1 cellular context compared by ENCODE assay signal in genomic region chrX:107574054-107574683, GRCh38.
A peak's percentile ranks its signal among the peaks of the same experiment; 100 is the strongest.
TF ChIP-seq lines count a peak whose summit lies in the region.

No MANE protein-coding gene starts in this region.

TF ChIP-seq in HepG2, 621 proteins besides CTCF, POLR2A, EP300 and RAD21 (continued from another document and continues in another):
- TF ChIP-seq ZNF142 (CRISPR knock-in tag; IDR thresholded peaks at IDR 0.05): no peak
- no peak for TF ChIP-seq PAF1 (CRISPR knock-in tag; IDR thresholded peaks at IDR 0.05)
- no peak for TF ChIP-seq ZFP36 (IDR thresholded peaks at IDR 0.05; ENCODE audit: borderline replicate concordance, low read depth, low read length, partially characterized antibody)
- TF ChIP-seq ZNF335 (CRISPR knock-in tag; IDR thresholded peaks at IDR 0.05): no peak
- TF ChIP-seq POLR2AphosphoS5 (IDR thresholded peaks at IDR 0.05; ENCODE audit: low read depth, low read length): no peak
- TF ChIP-seq GFI1 (CRISPR knock-in tag; IDR thresholded peaks at IDR 0.05; ENCODE audit: borderline replicate concordance): peak; percentile 67; the same call in 1 of the 2 replicates
- no peak for TF ChIP-seq KLF15 (CRISPR knock-in tag; IDR thresholded peaks at IDR 0.05; ENCODE audit: borderline replicate concordance)
- TF ChIP-seq ZFP41 (CRISPR knock-in tag; IDR thresholded peaks at IDR 0.05; ENCODE audit: borderline replicate concordance): no peak
- TF ChIP-seq ZNF577 (CRISPR knock-in tag; IDR thresholded peaks at IDR 0.05; ENCODE audit: borderline replicate concordance, low read depth): no peak
- no peak for TF ChIP-seq ETS1 (CRISPR knock-in tag; IDR thresholded peaks at IDR 0.05)
- peak; percentile 88 for TF ChIP-seq ZNF609 (CRISPR knock-in tag; IDR thresholded peaks at IDR 0.05; ENCODE audit: borderline replicate concordance)
- TF ChIP-seq ARID5B (CRISPR knock-in tag; IDR thresholded peaks at IDR 0.05): peak; percentile 78
- TF ChIP-seq FOXA1 (IDR thresholded peaks at IDR 0.05): peak; percentile 66; the same call in 1 of the 2 replicates
- peak; percentile 84 for TF ChIP-seq FOXA1 (CRISPR knock-in tag; IDR thresholded peaks at IDR 0.05)
- TF ChIP-seq ZNF83 (CRISPR knock-in tag; IDR thresholded peaks at IDR 0.05; ENCODE audit: borderline replicate concordance): no peak
- TF ChIP-seq SKI (IDR thresholded peaks at IDR 0.05; ENCODE audit: partially characterized antibody): no peak
- TF ChIP-seq GABPB1 (CRISPR knock-in tag; IDR thresholded peaks at IDR 0.05): no peak
- TF ChIP-seq MXD4 (CRISPR knock-in tag; IDR thresholded peaks at IDR 0.05): no peak
- TF ChIP-seq ZNF34 (CRISPR knock-in tag; IDR thresholded peaks at IDR 0.05; ENCODE audit: borderline replicate concordance): no peak
- no peak for TF ChIP-seq HOXA9 (CRISPR knock-in tag; IDR thresholded peaks at IDR 0.05; ENCODE audit: borderline replicate concordance)
- peak; percentile 35; the same call in 1 of the 2 replicates for TF ChIP-seq HDAC1 (CRISPR knock-in tag; IDR thresholded peaks at IDR 0.05)
- TF ChIP-seq MAZ (IDR thresholded peaks at IDR 0.05; ENCODE audit: borderline replicate concordance, low read depth, low read length): no peak
- TF ChIP-seq MAZ (CRISPR knock-in tag; IDR thresholded peaks at IDR 0.05; ENCODE audit: low read depth): no peak
- no peak for TF ChIP-seq NFE2 (CRISPR knock-in tag; IDR thresholded peaks at IDR 0.05)
- TF ChIP-seq CCDC6 (CRISPR knock-in tag; IDR thresholded peaks at IDR 0.05): no peak
- no peak for TF ChIP-seq CHD2 (IDR thresholded peaks at IDR 0.05; ENCODE audit: low read depth, low read length)
- no peak for TF ChIP-seq USF2 (IDR thresholded peaks at IDR 0.05; ENCODE audit: low read depth, low read length)
- TF ChIP-seq USF2 (CRISPR knock-in tag; IDR thresholded peaks at IDR 0.05; ENCODE audit: borderline replicate concordance): no peak; the same call in 1 of the 2 replicates
- TF ChIP-seq ZNF670 (CRISPR knock-in tag; IDR thresholded peaks at IDR 0.05; ENCODE audit: borderline replicate concordance): no peak
- TF ChIP-seq GZF1 (CRISPR knock-in tag; IDR thresholded peaks at IDR 0.05): no peak
- no peak for TF ChIP-seq JUNB (CRISPR knock-in tag; IDR thresholded peaks at IDR 0.05; ENCODE audit: borderline replicate concordance)
- 0 out of 2 replicates have a peak, but pooled peaks have one; percentile 26 for TF ChIP-seq POGZ (CRISPR knock-in tag; IDR thresholded peaks at IDR 0.05)
- no peak for TF ChIP-seq EHMT2 (IDR thresholded peaks at IDR 0.05; ENCODE audit: borderline replicate concordance, low read depth, low read length)
